8 cellular contexts compared by ENCODE assay signal in genomic region chr16:1300664-1301476, GRCh38. TPM values are rescaled to one million over a fixed set of nuclear protein-coding genes. Genes with fewer than 3 reads are reported as not detected.
DNase-seq lines count a peak whose midpoint lies in the region; ATAC-seq, FAIRE-seq and TF ChIP-seq lines count a peak whose summit lies in the region.

No MANE protein-coding gene starts in this region.

- no peak overlapping the region for H3K56ac ChIP-seq in H9 (ENCODE audit: insufficient read length, low read depth, low read length)

- H3K27me3 ChIP-seq in H9 (ENCODE audit: insufficient read depth, low read length): no peaks in the 10 kb centered on the region
- H3K27me3 ChIP-seq in SJCRH30: peaks cover 33% of the 10 kb centered on the region

- TF ChIP-seq CTCF in AG09319 (IDR thresholded peaks at IDR 0.05; ENCODE audit: low read depth, low read length) (peak; percentile 90), H9 (conservative IDR thresholded peaks at IDR 0.05) (peak; percentile 96), glutamatergic neuron (IDR thresholded peaks at IDR 0.05; ENCODE audit: partially characterized antibody, unreplicated experiment) (peak; percentile 91), progenitor cell of endocrine pancreas (IDR thresholded peaks at IDR 0.05; ENCODE audit: unreplicated experiment) (peak; percentile 94)

- no peak overlapping the region for H4K5ac ChIP-seq in H9 (ENCODE audit: insufficient read length, low read depth, low read length)

- peaks cover 14 to 29% of the 10 kb centered on the region in 2 experiments for H3K4me1 Mint-ChIP-seq in H9
- no peaks in the 10 kb centered on the region for H3K4me1 Mint-ChIP-seq in glutamatergic neuron (ENCODE audit: low read depth, unreplicated experiment)
- H3K4me1 Mint-ChIP-seq in progenitor cell of endocrine pancreas (ENCODE audit: low read depth): peaks cover 17% of the 10 kb centered on the region

- no peaks in the 10 kb centered on the region; the same call in 1 of the 2 replicates for H3K4me1 ChIP-seq in H9 (ENCODE audit: insufficient read depth, low read length)
- H3K4me1 ChIP-seq in SJCRH30: no peaks in the 10 kb centered on the region

- H2BK120ac ChIP-seq in H9 (ENCODE audit: low read depth, low read length, poor library complexity, severe bottlenecking): no peak overlapping the region

- H3K79me2 ChIP-seq in H9 (ENCODE audit: insufficient read depth, low read length): no peaks in the 10 kb centered on the region

- no peak for ATAC-seq in GM19452 (IDR thresholded peaks at IDR 0.05; ENCODE audit: unreplicated experiment)

- no peak overlapping the region for H3K27ac Mint-ChIP-seq in H9
- H3K27ac Mint-ChIP-seq in glutamatergic neuron (ENCODE audit: unreplicated experiment): no peak overlapping the region
- H3K27ac Mint-ChIP-seq in progenitor cell of endocrine pancreas: no peak overlapping the region

- no peak overlapping the region for H3K9ac ChIP-seq in H9 (ENCODE audit: extremely low read depth, insufficient read length, low read length)

- no peak overlapping the region for H2BK20ac ChIP-seq in H9 (ENCODE audit: low read depth, low read length, poor library complexity, severe bottlenecking)

- H3K14ac ChIP-seq in H9 (ENCODE audit: insufficient read depth, low read length): no peak overlapping the region

- no peaks in the 10 kb centered on the region; a peak in 2 of 7 replicates for H3K36me3 Mint-ChIP-seq in H9 (ENCODE audit: insufficient read depth in 1 of 3, low read depth in 3 of 3)
- no peaks in the 10 kb centered on the region for H3K36me3 Mint-ChIP-seq in glutamatergic neuron (ENCODE audit: unreplicated experiment)
- no peaks in the 10 kb centered on the region for H3K36me3 Mint-ChIP-seq in progenitor cell of endocrine pancreas (ENCODE audit: insufficient read depth)

- H3T11ph ChIP-seq in H9 (ENCODE audit: low read length): no peak overlapping the region

- H3K27ac ChIP-seq in H9 (ENCODE audit: insufficient read length, low read depth, low read length) (no peak overlapping the region), SJCRH30 (no peak overlapping the region)

- H2BK12ac ChIP-seq in H9 (ENCODE audit: insufficient read length, low read depth, low read length): no peak overlapping the region

- H2AK5ac ChIP-seq in H9 (ENCODE audit: insufficient read length, low read length): no peak overlapping the region

- H3K36me3 ChIP-seq in SJCRH30: no peaks in the 10 kb centered on the region

- H2BK5ac ChIP-seq in H9 (ENCODE audit: insufficient read length, low read length): no peak overlapping the region

- H3K4me2 ChIP-seq in H9 (ENCODE audit: insufficient read depth, insufficient read length, low read length): no peak overlapping the region

- H3K23ac ChIP-seq in H9 (ENCODE audit: insufficient read length, low read depth, low read length): no peak overlapping the region

- H3K9me3 Mint-ChIP-seq in H9 (peaks cover 0 to 4% of the 10 kb centered on the region in 2 experiments; a peak in 1 of 5 replicates), glutamatergic neuron (ENCODE audit: unreplicated experiment) (peaks cover 6% of the 10 kb centered on the region), progenitor cell of endocrine pancreas (ENCODE audit: low read depth) (no peaks in the 10 kb centered on the region)

- no peak overlapping the region for H3K4ac ChIP-seq in H9 (ENCODE audit: low read depth, low read length)

- H3K9me3 ChIP-seq in H9 (ENCODE audit: control insufficient read depth, low read depth, low read length) (no peaks in the 10 kb centered on the region), SJCRH30 (replicated peaks) (no peaks in the 10 kb centered on the region)

- H4K91ac ChIP-seq in H9 (ENCODE audit: insufficient read length, low read depth, low read length): no peak overlapping the region

- H3K27me3 Mint-ChIP-seq in H9 (ENCODE audit: low read depth) (peaks cover 30% of the 10 kb centered on the region), glutamatergic neuron (ENCODE audit: unreplicated experiment) (peaks cover 2% of the 10 kb centered on the region), progenitor cell of endocrine pancreas (peaks cover 8% of the 10 kb centered on the region)

- H4K8ac ChIP-seq in H9 (replicated peaks; ENCODE audit: insufficient read length, low read depth, low read length): no peak overlapping the region

- DNase-seq in AG09319 (ENCODE audit: extremely low read depth, low read depth) (no peak), H9 (peak; percentile 87), SJCRH30 (peak; percentile 63 to 72), glutamatergic neuron (peak; percentile 83), progenitor cell of endocrine pancreas (ENCODE audit: low spot score, unreplicated experiment) (peak; percentile 83), urothelium cell line (ENCODE audit: low spot score) (peak; percentile 68)
- peak; percentile 36 to 70 (median 49) for DNase-seq in activated naive CD4-positive, alpha-beta T cell (lab: John Stamatoyannopoulos, UW)

- no peaks in the 10 kb centered on the region for H3K23me2 ChIP-seq in H9 (ENCODE audit: insufficient read length, low read depth, low read length, poor library complexity, severe bottlenecking)

- no peak overlapping the region for H2BK15ac ChIP-seq in H9 (ENCODE audit: low read depth, low read length)

- peak overlapping the region; percentile 67 for H3K18ac ChIP-seq in H9 (ENCODE audit: insufficient read length, low read depth, low read length)

- H2AFZ ChIP-seq in H9 (ENCODE audit: low read length): no peak overlapping the region

- H3K79me1 ChIP-seq in H9 (ENCODE audit: insufficient read depth, low read depth, low read length, poor library complexity, severe bottlenecking): no peaks in the 10 kb centered on the region

- no peak overlapping the region for H3K4me3 ChIP-seq in SJCRH30

- no peak overlapping the region for H3K4me3 Mint-ChIP-seq in H9
- no peak overlapping the region for H3K4me3 Mint-ChIP-seq in glutamatergic neuron (ENCODE audit: unreplicated experiment)
- no peak overlapping the region for H3K4me3 Mint-ChIP-seq in progenitor cell of endocrine pancreas (ENCODE audit: low read depth)

- no peak for FAIRE-seq in urothelium cell line (lab: Jason Lieb, UNC)

- H4K20me1 ChIP-seq in H9 (ENCODE audit: control insufficient read depth, insufficient read depth, insufficient read length): no peaks in the 10 kb centered on the region

- no CpG with 5 or more reads among the region's 42 CpGs for WGBS in H9 (ENCODE audit: extremely low coverage, insufficient read length, low lambda C conversion rate)

RNA-seq across cellular contexts. Expression of gene UBE2I, which starts 8.6 kb away (rescaled TPM):
- 286 and 290 TPM in 2 replicates for total RNA-seq in H9 (2021)
- 163 and 181 TPM in 2 replicates for total RNA-seq in SJCRH30 (2014; rRNA removed; shearing (Covaris generic))
- 256 TPM for total RNA-seq in glutamatergic neuron (ENCODE audit: unreplicated experiment)
- 211 and 212 TPM in 2 replicates for total RNA-seq in progenitor cell of endocrine pancreas

RNA-seq across cellular contexts. Expression of gene BAIAP3, which starts 32.6 kb away (rescaled TPM):
- total RNA-seq in H9 (2021) (5.9 and 6.8 TPM in 2 replicates), glutamatergic neuron (ENCODE audit: unreplicated experiment) (26.7 TPM), progenitor cell of endocrine pancreas (17.5 and 18.2 TPM in 2 replicates)
- total RNA-seq in SJCRH30 (2014; rRNA removed; shearing (Covaris generic)): 0.13 and 0.34 TPM in 2 replicates

RNA-seq across cellular contexts. Expression of gene TPSD1, which starts 45.0 kb away (rescaled TPM):
- total RNA-seq in H9 (2021) (not detected in 2 replicates), glutamatergic neuron (ENCODE audit: unreplicated experiment) (not detected), progenitor cell of endocrine pancreas (not detected in 2 replicates)
- not detected in 2 replicates for total RNA-seq in SJCRH30 (2014; rRNA removed; shearing (Covaris generic))

RNA-seq across cellular contexts. Expression of gene TSR3, which starts 50.8 kb away (rescaled TPM):
- total RNA-seq in H9 (2021) (58.8 and 65.0 TPM in 2 replicates), glutamatergic neuron (ENCODE audit: unreplicated experiment) (52.5 TPM), progenitor cell of endocrine pancreas (52.6 and 56.8 TPM in 2 replicates)
- total RNA-seq in SJCRH30 (2014; rRNA removed; shearing (Covaris generic)): 48.3 and 50.5 TPM in 2 replicates

RNA-seq across cellular contexts. Expression of gene GNPTG, which starts 50.9 kb away (rescaled TPM):
- total RNA-seq in H9 (2021) (29.4 and 29.7 TPM in 2 replicates), glutamatergic neuron (ENCODE audit: unreplicated experiment) (50.5 TPM), progenitor cell of endocrine pancreas (49.7 and 51.7 TPM in 2 replicates)
- 15.5 and 16.0 TPM in 2 replicates for total RNA-seq in SJCRH30 (2014; rRNA removed; shearing (Covaris generic))
